Comparison of ENCODE assay signal across 39 cellular contexts in genomic region chrX:54934058-54934457, GRCh38. TPM values are rescaled to one million over a fixed set of nuclear protein-coding genes. Genes with fewer than 3 reads are reported as not detected.
"Had no signal": no experiment of that assay in that cellular context is flagged by ENCODE, and none has a peak within 500 bp of the region (broad histone marks: within the 10 kb centered on the region; RNA-seq: fewer than 3 reads in every experiment).

No MANE protein-coding gene starts in this region.

- H3K27ac ChIP-seq: adrenal gland, ascending aorta, body of pancreas, brain microvascular endothelial cell, breast epithelium, cardiac muscle cell had no signal

- FAIRE-seq: bronchial epithelial cell had no signal

- ATAC-seq: activated naive CD4-positive, alpha-beta T cell treated with anti-CD3 and anti-CD28 coated beads, Interleukin-2, amount 50 U/mL, for 72 hours; activated naive CD8-positive, alpha-beta T cell treated with anti-CD3 and anti-CD28 coated beads, Interleukin-2, amount 50 U/mL, for 24 hours; activated T-cell treated with anti-CD3 and anti-CD28 coated beads, Interleukin-2, amount 50 U/mL, for 4 hours; activated T-cell treated with anti-CD3 and anti-CD28 coated beads, Interleukin-2, amount 50 U/mL, for 72 hours; activated T-helper 17 cell treated with anti-CD3 and anti-CD28 coated beads, Interleukin-2, amount 50 U/mL, for 72 hours; body of pancreas had no signal

- H3K4me1 Mint-ChIP-seq: activated naive CD4-positive, alpha-beta T cell treated with anti-CD3 and anti-CD28 coated beads, Interleukin-2, amount 10 ng/mL, durations not matched to agents 7 days and 5 days; activated naive CD4-positive, alpha-beta T cell treated with anti-CD3 and anti-CD28 coated beads, Interleukin-2, amount 50 U/mL, for 24 hours; activated naive CD8-positive, alpha-beta T cell treated with anti-CD3 and anti-CD28 coated beads for 36 hours; activated naive CD8-positive, alpha-beta T cell treated with anti-CD3 and anti-CD28 coated beads, Interleukin-2, amount 10 ng/mL, durations not matched to agents 7 days and 5 days; activated naive CD8-positive, alpha-beta T cell treated with anti-CD3 and anti-CD28 coated beads, Interleukin-2, amount 50 U/mL, for 24 hours; activated T-helper 17 cell treated with anti-CD3 and anti-CD28 coated beads, Interleukin-2, amount 50 U/mL, for 72 hours; brain; central memory CD8-positive, alpha-beta T cell had no signal

- H3K4me3 ChIP-seq: adrenal gland, ascending aorta, body of pancreas, breast epithelium, cardiac muscle cell had no signal

- H3K9me3 Mint-ChIP-seq: activated naive CD4-positive, alpha-beta T cell treated with anti-CD3 and anti-CD28 coated beads for 36 hours; activated naive CD4-positive, alpha-beta T cell treated with anti-CD3 and anti-CD28 coated beads, Interleukin-2, amount 10 ng/mL, durations not matched to agents 7 days and 5 days; activated naive CD4-positive, alpha-beta T cell treated with anti-CD3 and anti-CD28 coated beads, Interleukin-2, amount 50 U/mL, for 24 hours; activated naive CD4-positive, alpha-beta T cell treated with anti-CD3 and anti-CD28 coated beads, Interleukin-2, amount 50 U/mL, for 72 hours; activated naive CD8-positive, alpha-beta T cell treated with anti-CD3 and anti-CD28 coated beads for 36 hours; activated naive CD8-positive, alpha-beta T cell treated with anti-CD3 and anti-CD28 coated beads, Interleukin-2, amount 10 ng/mL, durations not matched to agents 7 days and 5 days; activated naive CD8-positive, alpha-beta T cell treated with anti-CD3 and anti-CD28 coated beads, Interleukin-2, amount 50 U/mL, for 24 hours; activated T-cell treated with anti-CD3 and anti-CD28 coated beads, Interleukin-2, amount 50 U/mL, for 24 hours; activated T-cell treated with anti-CD3 and anti-CD28 coated beads, Interleukin-2, amount 50 U/mL, for 4 hours; activated T-cell treated with anti-CD3 and anti-CD28 coated beads, Interleukin-2, amount 50 U/mL, for 72 hours; activated T-helper 1 cell treated with anti-CD3 and anti-CD28 coated beads, Interleukin-12 subunit alpha, Interleukin-12 subunit beta, Interleukin-2, Interleukin-4 antibody, amounts not matched to agents 30 ng/mL and 10 ng/mL and 1 ng/mL, durations not matched to agents 14 hours and 24 hours and 36 hours; activated T-helper 17 cell treated with anti-CD3 and anti-CD28 coated beads, Interleukin-2, amount 50 U/mL, for 72 hours; activated T-helper 2 cell treated with anti-CD3 and anti-CD28 coated beads, Interferon-gamma antibody, Interleukin-2, Interleukin-4, amounts not matched to agents 10 μg/mL and 5 μg/mL and 100 μg/mL, durations not matched to agents 14 hours and 24 hours and 36 hours; central memory CD8-positive, alpha-beta T cell had no signal

- H3K36me3 Mint-ChIP-seq: activated naive CD4-positive, alpha-beta T cell treated with anti-CD3 and anti-CD28 coated beads, Interleukin-2, amount 10 ng/mL, durations not matched to agents 7 days and 5 days; activated naive CD4-positive, alpha-beta T cell treated with anti-CD3 and anti-CD28 coated beads, Interleukin-2, amount 50 U/mL, for 24 hours; activated naive CD4-positive, alpha-beta T cell treated with anti-CD3 and anti-CD28 coated beads, Interleukin-2, amount 50 U/mL, for 72 hours; activated naive CD8-positive, alpha-beta T cell; activated naive CD8-positive, alpha-beta T cell treated with anti-CD3 and anti-CD28 coated beads for 36 hours; activated naive CD8-positive, alpha-beta T cell treated with anti-CD3 and anti-CD28 coated beads, Interleukin-2, amount 10 ng/mL, durations not matched to agents 7 days and 5 days; brain had no signal

- DNase-seq: activated effector memory CD4-positive, alpha-beta T cell treated with anti-CD3 and anti-CD28 coated beads, Interleukin-2, amount 50 U/mL, for 16 hours; activated effector memory CD4-positive, alpha-beta T cell treated with Interleukin-2 at 50 U/mL for 16 hours; activated gamma-delta T cell; activated gamma-delta T cell treated with Interleukin-2 at 50 U/mL for 16 hours; activated naive CD4-positive, alpha-beta T cell; activated naive CD4-positive, alpha-beta T cell treated with anti-CD3 and anti-CD28 coated beads for 36 hours; activated naive CD4-positive, alpha-beta T cell treated with anti-CD3 and anti-CD28 coated beads, Interleukin-2, amount 10 ng/mL, durations not matched to agents 7 days and 5 days; activated naive CD4-positive, alpha-beta T cell treated with anti-CD3 and anti-CD28 coated beads, Interleukin-2, amount 50 U/mL, for 16 hours; activated naive CD4-positive, alpha-beta T cell treated with Interleukin-2 at 50 U/mL for 16 hours; activated naive CD8-positive, alpha-beta T cell treated with anti-CD3 and anti-CD28 coated beads for 36 hours; activated naive CD8-positive, alpha-beta T cell treated with anti-CD3 and anti-CD28 coated beads, Interleukin-2, amount 10 ng/mL, durations not matched to agents 7 days and 5 days; activated naive CD8-positive, alpha-beta T cell treated with anti-CD3 and anti-CD28 coated beads, Interleukin-2, amount 50 U/mL, for 24 hours; activated T-cell treated with anti-CD3 and anti-CD28 coated beads, Interleukin-2, amount 50 U/mL, for 1 hour; activated T-cell treated with anti-CD3 and anti-CD28 coated beads, Interleukin-2, amount 50 U/mL, for 24 hours; activated T-cell treated with anti-CD3 and anti-CD28 coated beads, Interleukin-2, amount 50 U/mL, for 4 hours; activated T-cell treated with anti-CD3 and anti-CD28 coated beads, Interleukin-2, amount 50 U/mL, for 48 hours; activated T-cell treated with anti-CD3 and anti-CD28 coated beads, Interleukin-2, amount 50 U/mL, for 72 hours; adrenal gland; amniotic stem cell; amygdala; anterior cingulate cortex; aorta; body of pancreas; brain microvascular endothelial cell; caudate nucleus; central memory CD4-positive, alpha-beta T cell; cerebellar nuclear complex had no signal

- H3K9me3 ChIP-seq: adrenal gland, ascending aorta, body of pancreas, breast epithelium had no signal

- H3K27ac Mint-ChIP-seq: activated naive CD4-positive, alpha-beta T cell treated with anti-CD3 and anti-CD28 coated beads for 36 hours; activated naive CD4-positive, alpha-beta T cell treated with anti-CD3 and anti-CD28 coated beads, Interleukin-2, amount 10 ng/mL, durations not matched to agents 7 days and 5 days; activated naive CD4-positive, alpha-beta T cell treated with anti-CD3 and anti-CD28 coated beads, Interleukin-2, amount 50 U/mL, for 24 hours; activated naive CD4-positive, alpha-beta T cell treated with anti-CD3 and anti-CD28 coated beads, Interleukin-2, amount 50 U/mL, for 72 hours; activated naive CD8-positive, alpha-beta T cell; activated naive CD8-positive, alpha-beta T cell treated with anti-CD3 and anti-CD28 coated beads for 36 hours; activated naive CD8-positive, alpha-beta T cell treated with anti-CD3 and anti-CD28 coated beads, Interleukin-2, amount 10 ng/mL, durations not matched to agents 7 days and 5 days; activated naive CD8-positive, alpha-beta T cell treated with anti-CD3 and anti-CD28 coated beads, Interleukin-2, amount 50 U/mL, for 24 hours; activated T-cell treated with anti-CD3 and anti-CD28 coated beads, Interleukin-2, amount 50 U/mL, for 24 hours; activated T-cell treated with anti-CD3 and anti-CD28 coated beads, Interleukin-2, amount 50 U/mL, for 72 hours; activated T-helper 1 cell treated with anti-CD3 and anti-CD28 coated beads, Interleukin-12 subunit alpha, Interleukin-12 subunit beta, Interleukin-2, Interleukin-4 antibody, amounts not matched to agents 30 ng/mL and 10 ng/mL and 1 ng/mL, durations not matched to agents 14 hours and 24 hours and 36 hours; activated T-helper 17 cell treated with anti-CD3 and anti-CD28 coated beads, Interleukin-2, amount 50 U/mL, for 72 hours; activated T-helper 2 cell treated with anti-CD3 and anti-CD28 coated beads, Interferon-gamma antibody, Interleukin-2, Interleukin-4, amounts not matched to agents 10 μg/mL and 5 μg/mL and 100 μg/mL, durations not matched to agents 14 hours and 24 hours and 36 hours; brain had no signal

- H3K4me3 Mint-ChIP-seq: activated naive CD4-positive, alpha-beta T cell treated with anti-CD3 and anti-CD28 coated beads for 36 hours; activated naive CD4-positive, alpha-beta T cell treated with anti-CD3 and anti-CD28 coated beads, Interleukin-2, amount 10 ng/mL, durations not matched to agents 7 days and 5 days; activated naive CD4-positive, alpha-beta T cell treated with anti-CD3 and anti-CD28 coated beads, Interleukin-2, amount 50 U/mL, for 24 hours; activated naive CD8-positive, alpha-beta T cell; activated naive CD8-positive, alpha-beta T cell treated with anti-CD3 and anti-CD28 coated beads for 36 hours; activated naive CD8-positive, alpha-beta T cell treated with anti-CD3 and anti-CD28 coated beads, Interleukin-2, amount 10 ng/mL, durations not matched to agents 7 days and 5 days; activated naive CD8-positive, alpha-beta T cell treated with anti-CD3 and anti-CD28 coated beads, Interleukin-2, amount 50 U/mL, for 24 hours; activated T-cell treated with anti-CD3 and anti-CD28 coated beads, Interleukin-2, amount 50 U/mL, for 24 hours; activated T-cell treated with anti-CD3 and anti-CD28 coated beads, Interleukin-2, amount 50 U/mL, for 4 hours; activated T-cell treated with anti-CD3 and anti-CD28 coated beads, Interleukin-2, amount 50 U/mL, for 72 hours; activated T-helper 1 cell treated with anti-CD3 and anti-CD28 coated beads, Interleukin-12 subunit alpha, Interleukin-12 subunit beta, Interleukin-2, Interleukin-4 antibody, amounts not matched to agents 30 ng/mL and 10 ng/mL and 1 ng/mL, durations not matched to agents 14 hours and 24 hours and 36 hours; activated T-helper 17 cell treated with anti-CD3 and anti-CD28 coated beads, Interleukin-2, amount 50 U/mL, for 72 hours; brain; central memory CD8-positive, alpha-beta T cell had no signal

- H3K27me3 Mint-ChIP-seq: activated naive CD4-positive, alpha-beta T cell treated with anti-CD3 and anti-CD28 coated beads, Interleukin-2, amount 10 ng/mL, durations not matched to agents 7 days and 5 days; activated naive CD4-positive, alpha-beta T cell treated with anti-CD3 and anti-CD28 coated beads, Interleukin-2, amount 50 U/mL, for 24 hours; activated naive CD8-positive, alpha-beta T cell; activated naive CD8-positive, alpha-beta T cell treated with anti-CD3 and anti-CD28 coated beads for 36 hours; activated naive CD8-positive, alpha-beta T cell treated with anti-CD3 and anti-CD28 coated beads, Interleukin-2, amount 10 ng/mL, durations not matched to agents 7 days and 5 days; activated naive CD8-positive, alpha-beta T cell treated with anti-CD3 and anti-CD28 coated beads, Interleukin-2, amount 50 U/mL, for 24 hours; activated T-helper 17 cell treated with anti-CD3 and anti-CD28 coated beads, Interleukin-2, amount 50 U/mL, for 72 hours; central memory CD8-positive, alpha-beta T cell had no signal

- H3K4me1 ChIP-seq: adrenal gland, ascending aorta, body of pancreas, breast epithelium had no signal

- H3K27me3 ChIP-seq: adrenal gland, ascending aorta, body of pancreas, brain microvascular endothelial cell, cardiac muscle cell had no signal

- H3K36me3 ChIP-seq: adrenal gland, ascending aorta, brain microvascular endothelial cell, breast epithelium, cardiac muscle cell had no signal

RNA-seq across cellular contexts. Expression of gene TRO, which starts 13.4 kb away (rescaled TPM):
- total RNA-seq: bronchial epithelial cell had no signal

RNA-seq across cellular contexts. Expression of gene PFKFB1, which starts 59.9 kb away (rescaled TPM):
- total RNA-seq: ascending aorta had no signal
